ENCODE assay signal across 26 cellular contexts in genomic region chr17:81741049-81741593, GRCh38. TPM values are rescaled to one million over a fixed set of nuclear protein-coding genes. Genes with fewer than 3 reads are reported as not detected.
DNase-seq lines count a peak whose midpoint lies in the region; ATAC-seq and TF ChIP-seq lines count a peak whose summit lies in the region.
"Had no signal": no experiment of that assay in that cellular context is flagged by ENCODE, and none has a peak within 500 bp of the region (broad histone marks: within the 10 kb centered on the region; RNA-seq: fewer than 3 reads in every experiment).

No MANE protein-coding gene starts in this region.

- no peak overlapping the region for H2AFZ ChIP-seq in DND-41 (ENCODE audit: low read depth, low read length)
- H2AFZ ChIP-seq in osteoblast (ENCODE audit: low read length): no peak overlapping the region
- no peak overlapping the region for H2AFZ ChIP-seq in MM.1S (ENCODE audit: low read length)
- H2AFZ ChIP-seq: parathyroid adenoma had no signal

- intact Hi-C loops in Calu3 (cut with micrococcal nuclease; ENCODE audit: unreplicated experiment): no loop called here

- H3K4me3 Mint-ChIP-seq in chondrocyte (ENCODE audit: unreplicated experiment) (no peak overlapping the region), Calu3 (ENCODE audit: low read depth, unreplicated experiment) (no peak overlapping the region)
- H3K4me3 Mint-ChIP-seq: memory B cell had no signal

- no peak overlapping the region for H3K27ac ChIP-seq in DND-41 (ENCODE audit: low read length)
- no peak overlapping the region for H3K27ac ChIP-seq in osteoblast (ENCODE audit: low read depth, low read length)
- H3K27ac ChIP-seq in MM.1S (ENCODE audit: low read length): no peak overlapping the region
- H3K27ac ChIP-seq: brain microvascular endothelial cell, KMS-11, parathyroid adenoma, Peyer's patch, sigmoid colon, SK-N-MC, vagina, VCaP had no signal

- no peaks in the 10 kb centered on the region for H3K27me3 Mint-ChIP-seq in chondrocyte (ENCODE audit: low read depth)
- H3K27me3 Mint-ChIP-seq in Calu3 (ENCODE audit: unreplicated experiment): no peaks in the 10 kb centered on the region

- TF ChIP-seq CTCF in DND-41 (IDR thresholded peaks at IDR 0.05; ENCODE audit: borderline replicate concordance, extremely low read depth, low read length, poor library complexity, severe bottlenecking): no peak
- TF ChIP-seq CTCF in chondrocyte (IDR thresholded peaks at IDR 0.05): no peak
- no peak for TF ChIP-seq CTCF in osteoblast (IDR thresholded peaks at IDR 0.05; ENCODE audit: extremely low read depth, low read depth, low read length)
- TF ChIP-seq CTCF in MM.1S (IDR thresholded peaks at IDR 0.05; ENCODE audit: low read length): no peak
- no peak for TF ChIP-seq CTCF in Calu3 (IDR thresholded peaks at IDR 0.05; ENCODE audit: unreplicated experiment)

- H4K20me1 ChIP-seq in DND-41 (ENCODE audit: insufficient read depth, low read length): peaks cover 5% of the 10 kb centered on the region; the same call in 1 of the 2 replicates
- H4K20me1 ChIP-seq in osteoblast (ENCODE audit: insufficient read depth, low read length): no peaks in the 10 kb centered on the region
- no peaks in the 10 kb centered on the region for H4K20me1 ChIP-seq in MM.1S (ENCODE audit: insufficient read depth, low read length)

- H3K4me2 ChIP-seq in DND-41 (ENCODE audit: insufficient read depth, low read length) (no peak overlapping the region), osteoblast (ENCODE audit: insufficient read depth, low read length) (no peak overlapping the region), MM.1S (ENCODE audit: low read depth, low read length) (no peak overlapping the region)
- H3K4me2 ChIP-seq: KMS-11 had no signal

- no peak for TF ChIP-seq EP300 in Ishikawa (IDR thresholded peaks at IDR 0.05; ENCODE audit: borderline replicate concordance)

- CTCF ChIA-PET in Calu3 (lab: Charles Lee): no interaction called here

- DNase-seq in DND-41 (no peak), chondrocyte (ENCODE audit: low spot score) (peak; percentile 89), osteoblast (ENCODE audit: insufficient read length, low spot score, missing footprints) (peak; percentile 88), MM.1S (no peak), NCI-H2081 (lab: John Stamatoyannopoulos, UW) (no peak), Calu3 (no peak)
- DNase-seq: activated CD4-positive, alpha-beta T cell treated with anti-CD3 and anti-CD28 coated beads, Interleukin-2, amount 50 U/mL, for 1 hour; activated CD8-positive, alpha-beta memory T cell treated with anti-CD3 and anti-CD28 coated beads, Interleukin-2, amount 50 U/mL, for 4 hours; brain microvascular endothelial cell; H7; kidney glomerular epithelial cell; MV-4-11; naive thymus-derived CD4-positive, alpha-beta T cell; NCI-H187 treated with DMSO at 0.1 percent for 48 hours; NK-92 treated with Interleukin-12 subunit alpha and Interleukin-12 subunit beta, amount 100 ng/mL, for 24 hours; Peyer's patch; stimulated activated CD8-positive, alpha-beta memory T cell treated with anti-CD3 and anti-CD28 coated beads, Interleukin-4, amount 100 ng/mL, for 48 hours had no signal

- no peaks in the 10 kb centered on the region for H3K9me3 Mint-ChIP-seq in chondrocyte (ENCODE audit: low read depth)
- H3K9me3 Mint-ChIP-seq in Calu3 (ENCODE audit: low read depth, unreplicated experiment): no peaks in the 10 kb centered on the region
- H3K9me3 Mint-ChIP-seq: CD14-positive monocyte; memory B cell; naive thymus-derived CD4-positive, alpha-beta T cell had no signal

- H3K36me3 Mint-ChIP-seq in chondrocyte (ENCODE audit: low read depth) (no peaks in the 10 kb centered on the region), Calu3 (ENCODE audit: insufficient read depth, unreplicated experiment) (peaks cover 5% of the 10 kb centered on the region)
- H3K36me3 Mint-ChIP-seq: CD14-positive monocyte; memory B cell; naive thymus-derived CD4-positive, alpha-beta T cell had no signal

- H3K36me3 ChIP-seq in DND-41 (ENCODE audit: insufficient read depth, low read length): no peaks in the 10 kb centered on the region
- no peaks in the 10 kb centered on the region for H3K36me3 ChIP-seq in osteoblast (ENCODE audit: insufficient read depth, low read length)
- no peaks in the 10 kb centered on the region for H3K36me3 ChIP-seq in MM.1S (replicated peaks; ENCODE audit: insufficient read depth, low read length)
- H3K36me3 ChIP-seq: brain microvascular endothelial cell, Peyer's patch, sigmoid colon, vagina had no signal

- H3K4me3 ChIP-seq in DND-41 (ENCODE audit: low read depth in 1 of 2, low read length in 2 of 2): no peak overlapping the region
- H3K4me3 ChIP-seq in osteoblast (ENCODE audit: insufficient read depth, low read length): no peak overlapping the region
- H3K4me3 ChIP-seq in MM.1S (ENCODE audit: low read length): no peak overlapping the region
- H3K4me3 ChIP-seq: Peyer's patch, sigmoid colon, SK-N-MC, vagina had no signal

- H3K9ac ChIP-seq in DND-41 (ENCODE audit: low read depth, low read length) (no peak overlapping the region), MM.1S (ENCODE audit: low read length) (no peak overlapping the region)
- H3K9ac ChIP-seq: KMS-11, parathyroid adenoma had no signal

- H3K9me2 ChIP-seq in MM.1S (replicated peaks; ENCODE audit: insufficient read depth, low read length): no peaks in the 10 kb centered on the region

- no peaks in the 10 kb centered on the region for H3F3A ChIP-seq in MM.1S (ENCODE audit: insufficient read depth, low read length)

- no TSS peak for BruUV-seq in Calu3 (replicated peaks; lab: Mats Ljungman, UMichigan)

- no peaks in the 10 kb centered on the region for H3K4me1 ChIP-seq in DND-41 (ENCODE audit: insufficient read depth, low read length)
- H3K4me1 ChIP-seq in osteoblast (ENCODE audit: insufficient read depth, low read length): peaks cover under 1% of the 10 kb centered on the region
- H3K4me1 ChIP-seq in MM.1S (ENCODE audit: low read length): 0 out of 2 replicates have a peak, but pooled peaks cover under 1% of the 10 kb centered on the region
- H3K4me1 ChIP-seq: parathyroid adenoma, vagina had no signal

- H3K27me3 ChIP-seq in DND-41 (ENCODE audit: insufficient read depth, low read length, poor library complexity) (no peaks in the 10 kb centered on the region), osteoblast (ENCODE audit: insufficient read depth, low read length) (peaks cover 10% of the 10 kb centered on the region), MM.1S (replicated peaks; ENCODE audit: insufficient read depth, low read length) (peaks cover 26% of the 10 kb centered on the region)
- H3K27me3 ChIP-seq: Peyer's patch, vagina had no signal

- no peaks in the 10 kb centered on the region for H3K79me2 ChIP-seq in DND-41 (ENCODE audit: insufficient read depth, low read length)
- H3K79me2 ChIP-seq in osteoblast (ENCODE audit: insufficient read depth, low read length): no peaks in the 10 kb centered on the region
- no peaks in the 10 kb centered on the region for H3K79me2 ChIP-seq in MM.1S (ENCODE audit: low read length)
- H3K79me2 ChIP-seq: parathyroid adenoma had no signal

- H3K9me3 ChIP-seq in DND-41 (ENCODE audit: insufficient read depth, low read length, severe bottlenecking): no peaks in the 10 kb centered on the region
- H3K9me3 ChIP-seq in osteoblast (ENCODE audit: low read depth, low read length): no peaks in the 10 kb centered on the region
- no peaks in the 10 kb centered on the region for H3K9me3 ChIP-seq in MM.1S (replicated peaks; ENCODE audit: insufficient read depth, low read length)
- H3K9me3 ChIP-seq: Peyer's patch, sigmoid colon, vagina had no signal

- no peaks in the 10 kb centered on the region for H3K4me1 Mint-ChIP-seq in chondrocyte (ENCODE audit: low read depth)
- H3K4me1 Mint-ChIP-seq in Calu3 (ENCODE audit: low read depth, unreplicated experiment): peaks cover under 1% of the 10 kb centered on the region

- ATAC-seq in DND-41 (ENCODE audit: insufficient read depth, low read depth): peak; percentile 22; the same call in 2 of the 3 replicates

- TF ChIP-seq RAD21 in Ishikawa (IDR thresholded peaks at IDR 0.05; ENCODE audit: low read depth): no peak

- H3K27ac Mint-ChIP-seq in chondrocyte (ENCODE audit: unreplicated experiment) (no peak overlapping the region), Calu3 (ENCODE audit: unreplicated experiment) (no peak overlapping the region)
- H3K27ac Mint-ChIP-seq: CD14-positive monocyte; memory B cell; naive thymus-derived CD4-positive, alpha-beta T cell had no signal

TF ChIP-seq in Ishikawa, 13 proteins besides CTCF, POLR2A, EP300 and RAD21:
- TF ChIP-seq TAF1 (IDR thresholded peaks at IDR 0.05; ENCODE audit: low read depth) (no peak), ZBTB7A (IDR thresholded peaks at IDR 0.05; ENCODE audit: low read depth) (0 out of 2 replicates have a peak, but pooled peaks have one; percentile 27)
TF ChIP-seq in Ishikawa: peak in this region for 1.

RNA-seq across cellular contexts. Expression of gene SLC25A10, which starts 29.0 kb away (rescaled TPM):
- total RNA-seq in chondrocyte (5.6 to 8.5 TPM (median 5.7 TPM) in 3 replicates), osteoblast (7.6 and 8.3 TPM in 2 replicates), Calu3 (2022) (66.5 and 72.3 TPM in 2 replicates)

RNA-seq across cellular contexts. Expression of gene MRPL12, which starts 38.0 kb away (rescaled TPM):
- total RNA-seq in chondrocyte: 38.7 to 48.6 TPM (median 41.8 TPM) in 3 replicates
- 6.2 and 8.8 TPM in 2 replicates for total RNA-seq in osteoblast
- total RNA-seq in Calu3 (2022): 94.7 and 101 TPM in 2 replicates

RNA-seq across cellular contexts. Expression of gene HGS, which starts 57.3 kb away (rescaled TPM):
- total RNA-seq in chondrocyte (87.4 to 93.1 TPM (median 89.6 TPM) in 3 replicates), osteoblast (100 and 110 TPM in 2 replicates), Calu3 (2022) (160 and 167 TPM in 2 replicates)

RNA-seq across cellular contexts. Expression of gene ARL16, which starts 57.5 kb away (rescaled TPM):
- 29.5 to 32.6 TPM (median 32.5 TPM) in 3 replicates for total RNA-seq in chondrocyte
- total RNA-seq in osteoblast: 24.5 and 26.1 TPM in 2 replicates
- total RNA-seq in Calu3 (2022): 35.4 and 40.1 TPM in 2 replicates

Comparison
In these comparisons a context has a peak if more than half of its experiments do, and no peak if none do; other contexts are left out.
1. DNase-seq: peak in chondrocyte (single experiment) and osteoblast (single experiment); none in DND-41 (single experiment), MM.1S (single experiment), NCI-H2081 (0 of 2) and Calu3 (single experiment).